33 cellular contexts compared by ENCODE assay signal in the genomic region with DNA sequence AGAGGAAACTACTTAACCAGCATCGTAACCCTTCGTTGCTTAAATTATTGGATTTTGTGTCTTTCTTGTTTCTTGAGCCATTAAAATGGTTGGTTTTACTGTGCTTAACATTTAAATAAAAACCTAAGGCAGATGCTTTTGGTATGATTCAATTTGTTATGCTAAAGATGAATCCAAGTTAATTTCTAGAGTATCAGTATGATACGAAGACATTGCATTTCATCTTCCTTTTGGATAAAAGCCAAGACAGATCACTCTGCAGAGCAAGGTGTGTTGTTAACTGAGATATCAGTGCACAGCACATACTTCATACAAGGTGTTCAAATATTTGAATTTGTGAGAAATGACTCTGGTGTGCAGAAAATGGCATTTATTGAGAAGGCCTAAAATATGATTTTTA.
"Had no signal": no experiment of that assay in that cellular context is flagged by ENCODE, and none has a peak within 500 bp of the region (broad histone marks: within the 10 kb centered on the region; RNA-seq: fewer than 3 reads in every experiment).

No MANE protein-coding gene starts in this region.

- H2AFZ ChIP-seq: hepatocyte had no signal

- DNase-seq: activated B cell treated with CpG ODN at 0.5 μM for 24 hours; activated CD4-positive, alpha-beta memory T cell treated with anti-CD3 and anti-CD28 coated beads for 36 hours; activated CD4-positive, alpha-beta T cell treated with anti-CD3 and anti-CD28 coated beads for 4 hours; activated CD8-positive, alpha-beta memory T cell treated with anti-CD3 and anti-CD28 coated beads, Interleukin-2, amount 10 ng/mL, durations not matched to agents 7 days and 5 days; activated CD8-positive, alpha-beta memory T cell treated with anti-CD3 and anti-CD28 coated beads, Interleukin-2, amount 50 U/mL, for 4 hours; activated CD8-positive, alpha-beta T cell treated with anti-CD3 and anti-CD28 coated beads, Interleukin-2, amount 10 ng/mL, durations not matched to agents 7 days and 5 days; activated effector memory CD4-positive, alpha-beta T cell treated with Interleukin-2 at 50 U/mL for 16 hours; activated gamma-delta T cell treated with Interleukin-2 at 50 U/mL for 16 hours; activated naive CD4-positive, alpha-beta T cell treated with anti-CD3 and anti-CD28 coated beads, Interleukin-2, amount 50 U/mL, for 16 hours; activated naive CD4-positive, alpha-beta T cell treated with Interleukin-2 at 50 U/mL for 16 hours; activated T-cell treated with anti-CD3 and anti-CD28 coated beads, Interleukin-2, amount 50 U/mL, for 1 hour; central memory CD4-positive, alpha-beta T cell; cerebellar nuclear complex; colonic mucosa; effector CD8-positive, alpha-beta T cell; esophagus squamous epithelium; foreskin melanocyte; heart right ventricle; T-helper 1 cell; T-helper 17 cell; T1000; WERI-Rb-1 had no signal

- H3K27me3 ChIP-seq: ascending aorta, breast epithelium, cardiac muscle cell, colonic mucosa, esophagus squamous epithelium, gastroesophageal sphincter, heart right ventricle, hepatocyte had no signal

- H3K36me3 Mint-ChIP-seq: brain had no signal

- H3K27ac Mint-ChIP-seq: activated B cell treated with CpG ODN at 0.5 μM for 24 hours; activated CD4-positive, alpha-beta memory T cell treated with anti-CD3 and anti-CD28 coated beads for 36 hours; activated CD8-positive, alpha-beta memory T cell treated with anti-CD3 and anti-CD28 coated beads, Interleukin-2, amount 10 ng/mL, durations not matched to agents 7 days and 5 days; activated CD8-positive, alpha-beta T cell treated with anti-CD3 and anti-CD28 coated beads, Interleukin-2, amount 10 ng/mL, durations not matched to agents 7 days and 5 days; activated naive CD8-positive, alpha-beta T cell; activated T-helper 17 cell treated with anti-CD3 and anti-CD28 coated beads, Interleukin-2, amount 50 U/mL, for 72 hours; brain; T-helper 17 cell; T-helper 2 cell treated with Interferon-gamma antibody and Interleukin-4, amounts not matched to agents 5 μg/mL and 100 μg/mL, for 36 hours had no signal

- H3K4me1 ChIP-seq: ascending aorta, breast epithelium, colonic mucosa, heart right ventricle had no signal

- H3K4me2 ChIP-seq: hepatocyte had no signal

- H3K27me3 Mint-ChIP-seq: activated B cell treated with CpG ODN at 0.5 μM for 24 hours; activated CD4-positive, alpha-beta memory T cell treated with anti-CD3 and anti-CD28 coated beads for 36 hours; activated CD8-positive, alpha-beta memory T cell treated with anti-CD3 and anti-CD28 coated beads, Interleukin-2, amount 10 ng/mL, durations not matched to agents 7 days and 5 days; activated naive CD8-positive, alpha-beta T cell; activated T-helper 17 cell treated with anti-CD3 and anti-CD28 coated beads, Interleukin-2, amount 50 U/mL, for 72 hours; brain; T-helper 17 cell had no signal

- H3K27ac ChIP-seq: ascending aorta, breast epithelium, cardiac muscle cell, colonic mucosa, epithelial cell of prostate, esophagus squamous epithelium, gastroesophageal sphincter, heart right ventricle, hepatocyte, WERI-Rb-1 had no signal

- H3K4me3 ChIP-seq: ascending aorta, breast epithelium, cardiac muscle cell, colonic mucosa, esophagus squamous epithelium, gastroesophageal sphincter, heart right ventricle, hepatocyte had no signal

- H3K4me3 Mint-ChIP-seq: activated B cell treated with CpG ODN at 0.5 μM for 24 hours; activated CD4-positive, alpha-beta memory T cell treated with anti-CD3 and anti-CD28 coated beads for 36 hours; activated CD8-positive, alpha-beta memory T cell treated with anti-CD3 and anti-CD28 coated beads, Interleukin-2, amount 10 ng/mL, durations not matched to agents 7 days and 5 days; activated CD8-positive, alpha-beta T cell treated with anti-CD3 and anti-CD28 coated beads, Interleukin-2, amount 10 ng/mL, durations not matched to agents 7 days and 5 days; activated naive CD8-positive, alpha-beta T cell; activated T-helper 17 cell treated with anti-CD3 and anti-CD28 coated beads, Interleukin-2, amount 50 U/mL, for 72 hours; brain; T-helper 17 cell; T-helper 2 cell treated with Interferon-gamma antibody and Interleukin-4, amounts not matched to agents 5 μg/mL and 100 μg/mL, for 36 hours had no signal

- ATAC-seq: activated CD4-positive, CD25-positive, alpha-beta regulatory T cell treated with anti-CD3 and anti-CD28 coated beads, Interleukin-2, amount 50 U/mL, for 24 hours; activated CD8-positive, alpha-beta memory T cell treated with anti-CD3 and anti-CD28 coated beads, Interleukin-2, amount 10 ng/mL, durations not matched to agents 7 days and 5 days; activated CD8-positive, alpha-beta T cell treated with anti-CD3 and anti-CD28 coated beads, Interleukin-2, amount 10 ng/mL, durations not matched to agents 7 days and 5 days; activated T-helper 17 cell treated with anti-CD3 and anti-CD28 coated beads, Interleukin-2, amount 50 U/mL, for 72 hours; gastroesophageal sphincter; heart right ventricle; T-helper 17 cell had no signal

- H3K9me3 ChIP-seq: ascending aorta, breast epithelium, colonic mucosa, esophagus squamous epithelium, gastroesophageal sphincter, heart right ventricle had no signal

- H3K4me1 Mint-ChIP-seq: brain had no signal

- H3K36me3 ChIP-seq: ascending aorta, breast epithelium, cardiac muscle cell, colonic mucosa, esophagus squamous epithelium, gastroesophageal sphincter, heart right ventricle, WERI-Rb-1 had no signal

- H3K9me3 Mint-ChIP-seq: activated B cell treated with CpG ODN at 0.5 μM for 24 hours; activated CD4-positive, alpha-beta memory T cell treated with anti-CD3 and anti-CD28 coated beads for 36 hours; activated T-helper 17 cell treated with anti-CD3 and anti-CD28 coated beads, Interleukin-2, amount 50 U/mL, for 72 hours; T-helper 2 cell treated with Interferon-gamma antibody and Interleukin-4, amounts not matched to agents 5 μg/mL and 100 μg/mL, for 36 hours had no signal
